ENCODE assay signal across 8 cellular contexts in genomic region chr7:30412810-30413504, GRCh38.
DNase-seq lines count a peak whose midpoint lies in the region; ATAC-seq, FAIRE-seq and TF ChIP-seq lines count a peak whose summit lies in the region.

No MANE protein-coding gene starts in this region.

- DNase-seq in activated CD8-positive, alpha-beta memory T cell treated with anti-CD3 and anti-CD28 coated beads, Interleukin-2, amount 10 ng/mL, durations not matched to agents 7 days and 5 days: no peak
- DNase-seq in activated CD8-positive, alpha-beta memory T cell treated with anti-CD3 and anti-CD28 coated beads, Interleukin-2, amount 50 U/mL, for 4 hours: no peak
- DNase-seq in NCI-H2029 (lab: John Stamatoyannopoulos, UW): peak; percentile 23
- DNase-seq in astrocyte (ENCODE audit: low read depth): peak; percentile 71
- peak; percentile 76 for DNase-seq in hepatic stellate cell (ENCODE audit: low spot score)
- no peak for DNase-seq in sigmoid colon

- H2AFZ ChIP-seq in astrocyte (ENCODE audit: low read depth, low read length): no peak overlapping the region

- peaks cover 8% of the 10 kb centered on the region for H3K36me3 Mint-ChIP-seq in activated CD8-positive, alpha-beta memory T cell treated with anti-CD3 and anti-CD28 coated beads, Interleukin-2, amount 10 ng/mL, durations not matched to agents 7 days and 5 days
- H3K36me3 Mint-ChIP-seq in astrocyte (ENCODE audit: low read depth, unreplicated experiment): peaks cover 9% of the 10 kb centered on the region

- H3K27ac ChIP-seq in astrocyte (ENCODE audit: low read depth, low read length) (no peak overlapping the region), sigmoid colon (no peak overlapping the region)

- H4K20me1 ChIP-seq in astrocyte (ENCODE audit: insufficient read depth, low read length): no peaks in the 10 kb centered on the region

- H3K4me3 Mint-ChIP-seq in activated CD8-positive, alpha-beta memory T cell treated with anti-CD3 and anti-CD28 coated beads, Interleukin-2, amount 10 ng/mL, durations not matched to agents 7 days and 5 days: no peak overlapping the region
- no peak overlapping the region for H3K4me3 Mint-ChIP-seq in astrocyte (ENCODE audit: unreplicated experiment)

- H3K79me2 ChIP-seq in astrocyte (ENCODE audit: insufficient read depth, low read length): no peaks in the 10 kb centered on the region

- peak; percentile 17 for FAIRE-seq in astrocyte (lab: Jason Lieb, UNC)

- H3K4me3 ChIP-seq in astrocyte (ENCODE audit: insufficient read depth, low read depth, low read length): no peak overlapping the region
- H3K4me3 ChIP-seq in sigmoid colon: no peak overlapping the region

- peaks cover 7% of the 10 kb centered on the region for H3K9me3 Mint-ChIP-seq in activated CD8-positive, alpha-beta memory T cell treated with anti-CD3 and anti-CD28 coated beads, Interleukin-2, amount 10 ng/mL, durations not matched to agents 7 days and 5 days (ENCODE audit: low read depth)
- H3K9me3 Mint-ChIP-seq in astrocyte (ENCODE audit: unreplicated experiment): peaks cover 2% of the 10 kb centered on the region

- TF ChIP-seq CTCF in astrocyte (IDR thresholded peaks at IDR 0.05; ENCODE audit: insufficient read depth, low read depth, low read length): peak; percentile 52
- TF ChIP-seq CTCF in sigmoid colon (IDR thresholded peaks at IDR 0.05): peak; percentile 36 to 47 (median 44)

- no peak overlapping the region for H3K9ac ChIP-seq in astrocyte (ENCODE audit: low read length)

- H3K27ac Mint-ChIP-seq in activated CD8-positive, alpha-beta memory T cell treated with anti-CD3 and anti-CD28 coated beads, Interleukin-2, amount 10 ng/mL, durations not matched to agents 7 days and 5 days: no peak overlapping the region
- H3K27ac Mint-ChIP-seq in astrocyte (ENCODE audit: unreplicated experiment): no peak overlapping the region

- H3K9me3 ChIP-seq in astrocyte (ENCODE audit: insufficient read depth, low read depth, low read length): peaks cover 3% of the 10 kb centered on the region
- H3K9me3 ChIP-seq in sigmoid colon: no peaks in the 10 kb centered on the region

- no peak for TF ChIP-seq POLR2A in sigmoid colon (IDR thresholded peaks at IDR 0.05)

- peak; percentile 58 for ATAC-seq in activated CD8-positive, alpha-beta memory T cell treated with anti-CD3 and anti-CD28 coated beads, Interleukin-2, amount 10 ng/mL, durations not matched to agents 7 days and 5 days
- ATAC-seq in HG03139 (IDR thresholded peaks at IDR 0.05; ENCODE audit: unreplicated experiment) (no peak), HG02798 (IDR thresholded peaks at IDR 0.05; ENCODE audit: poor library complexity, unreplicated experiment) (no peak)

- WGBS in sigmoid colon, 2 donors: 59 to 73% methylated on average over 5 of the region's 5 CpGs

- no peaks in the 10 kb centered on the region for H3K27me3 Mint-ChIP-seq in activated CD8-positive, alpha-beta memory T cell treated with anti-CD3 and anti-CD28 coated beads, Interleukin-2, amount 10 ng/mL, durations not matched to agents 7 days and 5 days
- H3K27me3 Mint-ChIP-seq in astrocyte (ENCODE audit: low read depth, unreplicated experiment): peaks cover 2% of the 10 kb centered on the region

- H3K4me2 ChIP-seq in astrocyte (ENCODE audit: low read length): no peak overlapping the region

- intact Hi-C loops in sigmoid colon (cut with DNase I): loop anchor here (2.0 to 5.0 kb wide), 3 partner anchors 66 to 246 kb away; no protein-coding TSS in a partner anchor

- TF ChIP-seq EP300 in sigmoid colon (IDR thresholded peaks at IDR 0.05): no peak

- H3K4me1 ChIP-seq in astrocyte (ENCODE audit: insufficient read depth, low read length) (no peaks in the 10 kb centered on the region), sigmoid colon (peaks cover 0 to 4% (median 0%) of the 10 kb centered on the region in 4 donors)

- H3K27me3 ChIP-seq in astrocyte (ENCODE audit: insufficient read depth, low read length): no peaks in the 10 kb centered on the region
- no peaks in the 10 kb centered on the region for H3K27me3 ChIP-seq in sigmoid colon

- H3K36me3 ChIP-seq in astrocyte (ENCODE audit: insufficient read depth, low read length) (no peaks in the 10 kb centered on the region), sigmoid colon (no peaks in the 10 kb centered on the region)

- CTCF ChIA-PET in activated CD8-positive, alpha-beta memory T cell treated with anti-CD3 and anti-CD28 coated beads, Interleukin-2, amount 10 ng/mL, durations not matched to agents 7 days and 5 days (lab: Charles Lee): interaction anchor here (0.6 to 3.6 kb wide), 4 partner anchors 134 to 339 kb away, joined by 3 to 13 read pairs (median 6); no protein-coding TSS in a partner anchor

- H3K4me1 Mint-ChIP-seq in activated CD8-positive, alpha-beta memory T cell treated with anti-CD3 and anti-CD28 coated beads, Interleukin-2, amount 10 ng/mL, durations not matched to agents 7 days and 5 days: no peaks in the 10 kb centered on the region
- H3K4me1 Mint-ChIP-seq in astrocyte (ENCODE audit: low read depth, unreplicated experiment): no peaks in the 10 kb centered on the region

Comparison
In these comparisons a context has a peak if more than half of its experiments do, and no peak if none do; other contexts are left out.
1. DNase-seq: peak in NCI-H2029 (single experiment), astrocyte (single experiment) and hepatic stellate cell (single experiment); none in activated CD8-positive, alpha-beta memory T cell treated with anti-CD3 and anti-CD28 coated beads, Interleukin-2, amount 10 ng/mL, durations not matched to agents 7 days and 5 days (single experiment), activated CD8-positive, alpha-beta memory T cell treated with anti-CD3 and anti-CD28 coated beads, Interleukin-2, amount 50 U/mL, for 4 hours (single experiment) and sigmoid colon (single experiment).